In genomic region chr10:77911535-77912123, GRCh38 we compare ENCODE assay signal across 14 cellular contexts. TPM values are rescaled to one million over a fixed set of nuclear protein-coding genes. Genes with fewer than 3 reads are reported as not detected.
DNase-seq lines count a peak whose midpoint lies in the region; ATAC-seq and TF ChIP-seq lines count a peak whose summit lies in the region.
"Had no signal": no experiment of that assay in that cellular context is flagged by ENCODE, and none has a peak within 500 bp of the region (broad histone marks: within the 10 kb centered on the region; RNA-seq: fewer than 3 reads in every experiment).

No MANE protein-coding gene starts in this region.

- H3K27me3 ChIP-seq in PC-9 (ENCODE audit: insufficient read depth, low read depth): no peaks in the 10 kb centered on the region
- H3K27me3 ChIP-seq in psoas muscle (ENCODE audit: insufficient read depth in 3 of 3, low read length in 2 of 3): no peaks in the 10 kb centered on the region
- H3K27me3 ChIP-seq: left lung, sigmoid colon had no signal

- 70 to 81% (median 74%) methylated on average over 7 of the region's 7 CpGs for WGBS in psoas muscle, 3 donors

- H3K4me3 ChIP-seq in PC-9 (no peak overlapping the region), psoas muscle (no peak overlapping the region)
- H3K4me3 ChIP-seq: left lung, sigmoid colon had no signal

- POLR2A ChIA-PET in PC-9 (lab: Charles Lee; ENCODE audit: unreplicated experiment): interaction anchor here (0.5 to 0.9 kb wide), 8 partner anchors 8 to 65 kb away, joined by 4 to 8 read pairs (median 5); no protein-coding TSS in a partner anchor

- H3K4me1 ChIP-seq in PC-9 (replicated peaks; ENCODE audit: insufficient read depth) (peaks cover 27% of the 10 kb centered on the region), psoas muscle (peaks cover 47% of the 10 kb centered on the region)

- peak overlapping the region; percentile 38 for H3K4me2 ChIP-seq in PC-9

- no peaks in the 10 kb centered on the region for H3K9me2 ChIP-seq in PC-9 (ENCODE audit: insufficient read depth)

- no peak overlapping the region for H3K4me3 Mint-ChIP-seq in natural killer cell
- H3K4me3 Mint-ChIP-seq: naive thymus-derived CD4-positive, alpha-beta T cell had no signal

- DNase-seq in H4 (ENCODE audit: low spot score) (peak; percentile 93), PC-9 (peak; percentile 82 to 91), erythroblast (lab: John Stamatoyannopoulos, UW) (peak; percentile 82 to 83), psoas muscle (no peak), natural killer cell (no peak), SKM-1 (lab: John Stamatoyannopoulos, UW; ENCODE audit: unreplicated experiment) (no peak), NCI-H1694 treated with DMSO at 0.1 percent for 48 hours (lab: John Stamatoyannopoulos, UW) (no peak), NCI-H69 (lab: John Stamatoyannopoulos, UW) (no peak)
- DNase-seq: GOT3; left lung; naive thymus-derived CD4-positive, alpha-beta T cell; sigmoid colon; stimulated activated naive CD8-positive, alpha-beta T cell treated with anti-CD3 and anti-CD28 coated beads, Interleukin-15, Interleukin-2, amounts not matched to agents 100 U/mL and 50 U/mL, for 24 hours had no signal

- peak overlapping the region; percentile 14; the same call in 1 of the 2 replicates for H3K27ac ChIP-seq in PC-9
- no peak overlapping the region for H3K27ac ChIP-seq in psoas muscle
- H3K27ac ChIP-seq: left lung, sigmoid colon had no signal

- no TSS peak for BruUV-seq in PC-9 (replicated peaks; lab: Mats Ljungman, UMichigan)

- no peaks in the 10 kb centered on the region for H3K36me3 Mint-ChIP-seq in natural killer cell
- H3K36me3 Mint-ChIP-seq: activated naive CD4-positive, alpha-beta T cell treated with anti-CD3 and anti-CD28 coated beads, Interleukin-2, amount 50 U/mL, for 72 hours; naive thymus-derived CD4-positive, alpha-beta T cell had no signal

- H4K20me1 ChIP-seq in PC-9 (ENCODE audit: insufficient read depth): no peaks in the 10 kb centered on the region

- no peak for TF ChIP-seq POLR2A in erythroblast (IDR thresholded peaks at IDR 0.05; ENCODE audit: low read length)

- H2AFZ ChIP-seq in PC-9: no peak overlapping the region

- peaks cover 31 to 39% of the 10 kb centered on the region in 2 donors for H3K4me1 Mint-ChIP-seq in natural killer cell

- H3K9me3 ChIP-seq in PC-9 (ENCODE audit: insufficient read depth, low read depth) (no peaks in the 10 kb centered on the region), psoas muscle (no peaks in the 10 kb centered on the region)
- H3K9me3 ChIP-seq: left lung, sigmoid colon had no signal

- no peak; the same call in 1 of the 2 replicates for TF ChIP-seq CTCF in PC-9 (conservative IDR thresholded peaks at IDR 0.05)
- TF ChIP-seq CTCF in psoas muscle (IDR thresholded peaks at IDR 0.05): no peak
- TF ChIP-seq CTCF in natural killer cell (IDR thresholded peaks at IDR 0.05): no peak

- no peaks in the 10 kb centered on the region for H3K36me3 ChIP-seq in PC-9 (ENCODE audit: low read depth)
- no peaks in the 10 kb centered on the region for H3K36me3 ChIP-seq in psoas muscle (ENCODE audit: insufficient read depth in 1 of 2, low read depth in 1 of 2)
- H3K36me3 ChIP-seq: left lung, sigmoid colon had no signal

- intact Hi-C loops in PC-9 (cut with micrococcal nuclease; ENCODE audit: unreplicated experiment): loop anchor here (1.0 to 5.0 kb wide), 6 partner anchors 15 to 116 kb away; partner anchors contain the start of genes DLG5 and POLR3A
- intact Hi-C loops in psoas muscle (cut with DNase I): no loop called here
- intact Hi-C loops in natural killer cell (cut with micrococcal nuclease): no loop called here

- peaks cover 92% of the 10 kb centered on the region for H3K79me2 ChIP-seq in PC-9 (ENCODE audit: low read depth)

- H3K27ac Mint-ChIP-seq in natural killer cell: no peak overlapping the region
- H3K27ac Mint-ChIP-seq: activated naive CD4-positive, alpha-beta T cell treated with anti-CD3 and anti-CD28 coated beads, Interleukin-2, amount 50 U/mL, for 72 hours; naive thymus-derived CD4-positive, alpha-beta T cell had no signal

- no peaks in the 10 kb centered on the region for H3K9me3 Mint-ChIP-seq in natural killer cell
- H3K9me3 Mint-ChIP-seq: activated naive CD4-positive, alpha-beta T cell treated with anti-CD3 and anti-CD28 coated beads, Interleukin-2, amount 50 U/mL, for 72 hours; naive thymus-derived CD4-positive, alpha-beta T cell had no signal

- CTCF ChIA-PET in PC-9 (lab: Charles Lee): interaction anchor here (0.6 to 0.9 kb wide), 3 partner anchors 12 to 60 kb away, joined by 3 to 7 read pairs (median 4); no protein-coding TSS in a partner anchor

- peak; percentile 57 to 82 (median 76) for ATAC-seq in psoas muscle
- no peak for ATAC-seq in natural killer cell
- ATAC-seq: activated naive CD4-positive, alpha-beta T cell treated with anti-CD3 and anti-CD28 coated beads, Interleukin-2, amount 50 U/mL, for 72 hours; left lung; naive thymus-derived CD4-positive, alpha-beta T cell; stimulated activated naive CD8-positive, alpha-beta T cell treated with anti-CD3 and anti-CD28 coated beads, Interleukin-15, Interleukin-2, amounts not matched to agents 100 U/mL and 50 U/mL, for 24 hours had no signal

- no peaks in the 10 kb centered on the region for H3K27me3 Mint-ChIP-seq in natural killer cell (ENCODE audit: low read depth in 2 of 2)

- peaks cover 25% of the 10 kb centered on the region; the same call in 1 of the 2 replicates for H3F3A ChIP-seq in PC-9 (ENCODE audit: insufficient read depth, low read depth)

RNA-seq across cellular contexts. Expression of gene DLG5, which starts 14.9 kb away (rescaled TPM):
- 14.0 and 16.8 TPM in 2 replicates for total RNA-seq in H4 (2014; rRNA removed; shearing (Covaris generic))
- total RNA-seq in PC-9 (2021) (75.5 and 81.7 TPM in 2 replicates), psoas muscle (10 to 100 TPM; 36.9 to 62.9 (median 39.9) TPM), natural killer cell (10 to 100 TPM; 52.8 to 75.0 (median 52.9) TPM)
- polyA plus RNA-seq in psoas muscle: 10 to 100 TPM; 10.2 to 18.3 (median 12.7) TPM
- polyA plus RNA-seq: naive thymus-derived CD4-positive, alpha-beta T cell had no signal

Comparison
In these comparisons a context has a peak if more than half of its experiments do, and no peak if none do; other contexts are left out.
1. DNase-seq: peak in H4 (single experiment), PC-9 (2 of 2) and erythroblast (2 of 2); none in psoas muscle (0 of 2), natural killer cell (single experiment), SKM-1 (single experiment), NCI-H1694 treated with DMSO at 0.1 percent for 48 hours (single experiment) and NCI-H69 (single experiment).
2. ATAC-seq: peak in psoas muscle (4 of 4); none in natural killer cell (0 of 3).